ENCODE assay signal across 15 cellular contexts in the genomic region with DNA sequence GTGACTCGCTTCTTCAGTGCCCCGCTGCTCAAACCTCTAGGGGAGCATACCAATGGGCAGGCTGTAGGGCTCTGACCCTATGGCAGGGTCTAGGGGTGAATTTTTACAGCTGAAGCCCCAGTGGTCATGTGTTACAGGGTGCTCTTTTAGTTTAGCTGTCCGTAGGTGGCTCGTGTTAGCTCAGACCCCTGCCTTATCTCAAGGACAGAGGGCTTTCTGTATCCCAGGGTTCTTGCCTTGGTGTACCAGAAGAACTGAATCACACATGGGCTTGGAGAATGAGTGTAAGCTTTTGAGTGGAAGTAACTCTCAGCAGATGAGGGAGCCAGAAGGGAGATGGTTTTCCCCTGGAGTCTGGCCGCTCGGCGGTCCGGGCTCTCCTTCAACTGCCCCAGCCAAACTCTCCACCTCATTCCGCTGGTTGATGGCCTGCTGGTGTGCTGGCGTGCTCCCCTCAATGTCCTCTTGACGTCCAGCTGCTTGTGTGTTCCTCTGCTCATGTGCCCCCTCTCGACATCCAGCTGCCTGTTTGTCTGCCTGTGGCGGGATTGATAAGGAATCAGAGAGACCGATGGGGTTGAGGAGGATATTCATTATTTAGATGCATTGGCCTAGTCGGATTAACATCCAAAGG. TPM values are rescaled to one million over a fixed set of nuclear protein-coding genes. Genes with fewer than 3 reads are reported as not detected.
DNase-seq lines count a peak whose midpoint lies in the region; ATAC-seq and TF ChIP-seq lines count a peak whose summit lies in the region.
"Had no signal": no experiment of that assay in that cellular context is flagged by ENCODE, and none has a peak within 500 bp of the region (broad histone marks: within the 10 kb centered on the region; RNA-seq: fewer than 3 reads in every experiment).

No MANE protein-coding gene starts in this region.

- H3K4me3 ChIP-seq in endodermal cell (ENCODE audit: low read length) (no peak overlapping the region), mesodermal cell (ENCODE audit: extremely low read depth, insufficient read depth, low read length, poor library complexity, severe bottlenecking) (no peak overlapping the region), uterus (no peak overlapping the region)
- H3K4me3 ChIP-seq: A549, tibial artery had no signal

- peaks cover 18% of the 10 kb centered on the region for H3K4me1 Mint-ChIP-seq in activated naive CD4-positive, alpha-beta T cell treated with anti-CD3 and anti-CD28 coated beads, Interleukin-2, amount 10 ng/mL, durations not matched to agents 7 days and 5 days
- H3K4me1 Mint-ChIP-seq in endodermal cell: peaks cover 61% of the 10 kb centered on the region
- H3K4me1 Mint-ChIP-seq: CD14-positive monocyte had no signal

- intact Hi-C loops in uterus (cut with DNase I; ENCODE audit: low total_unique reads): no loop called here

- peaks cover 4 to 12% of the 10 kb centered on the region in 2 donors for H3K9me3 Mint-ChIP-seq in activated naive CD4-positive, alpha-beta T cell treated with anti-CD3 and anti-CD28 coated beads, Interleukin-2, amount 50 U/mL, for 72 hours
- peaks cover 8% of the 10 kb centered on the region for H3K9me3 Mint-ChIP-seq in activated naive CD4-positive, alpha-beta T cell treated with anti-CD3 and anti-CD28 coated beads, Interleukin-2, amount 10 ng/mL, durations not matched to agents 7 days and 5 days
- H3K9me3 Mint-ChIP-seq in endodermal cell: no peaks in the 10 kb centered on the region
- H3K9me3 Mint-ChIP-seq: CD14-positive monocyte, HFFc6 had no signal

- H3K27ac Mint-ChIP-seq in activated naive CD4-positive, alpha-beta T cell treated with anti-CD3 and anti-CD28 coated beads, Interleukin-2, amount 50 U/mL, for 72 hours: peak overlapping the region; percentile 17 to 47
- H3K27ac Mint-ChIP-seq in activated naive CD4-positive, alpha-beta T cell treated with anti-CD3 and anti-CD28 coated beads, Interleukin-2, amount 10 ng/mL, durations not matched to agents 7 days and 5 days: no peak overlapping the region
- peak overlapping the region; percentile 82 for H3K27ac Mint-ChIP-seq in endodermal cell

- peaks cover 58% of the 10 kb centered on the region for H3K36me3 ChIP-seq in endodermal cell (ENCODE audit: control insufficient read depth, insufficient read depth, low read length)
- H3K36me3 ChIP-seq in mesodermal cell (ENCODE audit: control insufficient read depth, insufficient read depth, low read length): peaks cover 90% of the 10 kb centered on the region
- no peaks in the 10 kb centered on the region for H3K36me3 ChIP-seq in uterus

- TF ChIP-seq CTCF in endodermal cell (conservative IDR thresholded peaks at IDR 0.05): no peak
- TF ChIP-seq CTCF in uterus (IDR thresholded peaks at IDR 0.05): no peak
- TF ChIP-seq CTCF in foreskin keratinocyte (conservative IDR thresholded peaks at IDR 0.05): no peak

- 88 to 98% methylated on average over 4 to 15 of the region's 15 CpGs for WGBS in endodermal cell (ENCODE audit: insufficient coverage in 1 of 2, insufficient read length in 1 of 2), 2 experiments
- 93 to 94% methylated on average over 7 to 13 of the region's 15 CpGs for WGBS in mesodermal cell (ENCODE audit: insufficient coverage in 2 of 2), 2 experiments

- H3K9me3 ChIP-seq in endodermal cell (ENCODE audit: control insufficient read depth, low read length) (peaks cover 10% of the 10 kb centered on the region), mesodermal cell (ENCODE audit: control insufficient read depth, low read length) (no peaks in the 10 kb centered on the region), uterus (no peaks in the 10 kb centered on the region)
- H3K9me3 ChIP-seq: A549, tibial artery had no signal

- CTCF ChIA-PET in activated naive CD4-positive, alpha-beta T cell treated with anti-CD3 and anti-CD28 coated beads, Interleukin-2, amount 10 ng/mL, durations not matched to agents 7 days and 5 days (lab: Charles Lee): interaction anchor here (1.1 kb wide), 1 partner anchor 8 kb away, joined by 3 read pairs; no protein-coding TSS in a partner anchor

- H3K36me3 Mint-ChIP-seq in activated naive CD4-positive, alpha-beta T cell treated with anti-CD3 and anti-CD28 coated beads, Interleukin-2, amount 50 U/mL, for 72 hours: peaks cover 26 to 42% of the 10 kb centered on the region in 2 donors
- H3K36me3 Mint-ChIP-seq in activated naive CD4-positive, alpha-beta T cell treated with anti-CD3 and anti-CD28 coated beads, Interleukin-2, amount 10 ng/mL, durations not matched to agents 7 days and 5 days: peaks cover 57% of the 10 kb centered on the region
- H3K36me3 Mint-ChIP-seq in endodermal cell (ENCODE audit: low read depth): peaks cover 55% of the 10 kb centered on the region

- TF ChIP-seq POLR2A in uterus (IDR thresholded peaks at IDR 0.05): no peak

- no peaks in the 10 kb centered on the region for H3K27me3 Mint-ChIP-seq in activated naive CD4-positive, alpha-beta T cell treated with anti-CD3 and anti-CD28 coated beads, Interleukin-2, amount 10 ng/mL, durations not matched to agents 7 days and 5 days
- no peaks in the 10 kb centered on the region for H3K27me3 Mint-ChIP-seq in endodermal cell (ENCODE audit: insufficient read depth)

- H3K27ac ChIP-seq in endodermal cell (ENCODE audit: low read depth, low read length) (no peak overlapping the region), mesodermal cell (ENCODE audit: low read depth, low read length, severe bottlenecking) (peak overlapping the region; percentile 60), uterus (peak overlapping the region; percentile 60 to 62), foreskin keratinocyte (no peak overlapping the region)
- H3K27ac ChIP-seq: A549, tibial artery had no signal

- H3K27me3 ChIP-seq in endodermal cell (ENCODE audit: control insufficient read depth, insufficient read depth, low read length, poor library complexity, severe bottlenecking): no peaks in the 10 kb centered on the region
- H3K27me3 ChIP-seq in uterus: no peaks in the 10 kb centered on the region
- H3K27me3 ChIP-seq in foreskin keratinocyte: no peaks in the 10 kb centered on the region
- H3K27me3 ChIP-seq: tibial artery had no signal

- DNase-seq in activated naive CD4-positive, alpha-beta T cell treated with anti-CD3 and anti-CD28 coated beads, Interleukin-2, amount 50 U/mL, for 72 hours (ENCODE audit: low spot score in 2 of 2): no peak
- no peak for DNase-seq in activated naive CD4-positive, alpha-beta T cell treated with anti-CD3 and anti-CD28 coated beads, Interleukin-2, amount 10 ng/mL, durations not matched to agents 7 days and 5 days
- peak; percentile 48 for DNase-seq in endodermal cell
- DNase-seq in uterus: peak in 1 of 2 donors; percentile 50
- DNase-seq in LoVo (ENCODE audit: low spot score): no peak
- DNase-seq in DMS79 (lab: John Stamatoyannopoulos, UW): no peak
- DNase-seq in foreskin keratinocyte: no peak
- DNase-seq: anterior cingulate cortex, HFFc6, MV-4-11, occipital lobe, tibial artery had no signal

- H3K4me1 ChIP-seq in endodermal cell (ENCODE audit: control insufficient read depth, insufficient read depth, low read length) (peaks cover 11% of the 10 kb centered on the region), mesodermal cell (ENCODE audit: control insufficient read depth, insufficient read depth, low read length, poor library complexity, severe bottlenecking) (no peaks in the 10 kb centered on the region), uterus (peaks cover 0 to 10% of the 10 kb centered on the region in 2 donors), foreskin keratinocyte (no peaks in the 10 kb centered on the region)
- H3K4me1 ChIP-seq: tibial artery had no signal

- no peak overlapping the region for H3K9ac ChIP-seq in endodermal cell (ENCODE audit: extremely low read depth, low read length, poor library complexity, severe bottlenecking)

- ATAC-seq in activated naive CD4-positive, alpha-beta T cell treated with anti-CD3 and anti-CD28 coated beads, Interleukin-2, amount 50 U/mL, for 72 hours: no peak
- no peak for ATAC-seq in foreskin keratinocyte
- ATAC-seq: A549 had no signal

- no peak overlapping the region for H3K4me3 Mint-ChIP-seq in activated naive CD4-positive, alpha-beta T cell treated with anti-CD3 and anti-CD28 coated beads, Interleukin-2, amount 10 ng/mL, durations not matched to agents 7 days and 5 days
- peak overlapping the region; percentile 1 for H3K4me3 Mint-ChIP-seq in endodermal cell
- H3K4me3 Mint-ChIP-seq: CD14-positive monocyte, HFFc6 had no signal

RNA-seq across cellular contexts. Expression of gene BIRC2, which starts 37.5 kb away (rescaled TPM):
- 10 to 100 TPM; 40.7 to 67.6 TPM for total RNA-seq in activated naive CD4-positive, alpha-beta T cell treated with anti-CD3 and anti-CD28 coated beads, Interleukin-2, amount 50 U/mL, for 72 hours
- 10 to 100 TPM; 45.4 to 55.3 TPM for total RNA-seq in endodermal cell
- polyA plus RNA-seq in endodermal cell (2013, experiment 1 of 2): 50.3 TPM
- 37.7 TPM for polyA plus RNA-seq in endodermal cell (2013, experiment 2 of 2)
- polyA plus RNA-seq in mesodermal cell (2013, experiment 1 of 2): 69.0 TPM
- polyA plus RNA-seq in mesodermal cell (2013, experiment 2 of 2): 67.0 TPM
- 100 to 1,000 TPM in 1 of 4 donors, 10 to 100 TPM in 3; 40.1 to 106 (median 53.5) TPM for total RNA-seq in uterus
- 52.7 and 57.3 TPM in 2 replicates for total RNA-seq in foreskin keratinocyte
- 25.8 and 27.1 TPM in 2 replicates for polyA plus RNA-seq in foreskin keratinocyte

Comparison
In these comparisons a context has a peak if more than half of its experiments do, and no peak if none do; other contexts are left out.
1. H3K27ac ChIP-seq: peak in mesodermal cell (single experiment) and uterus (2 of 2); none in endodermal cell (single experiment) and foreskin keratinocyte (single experiment).